In the genomic region with DNA sequence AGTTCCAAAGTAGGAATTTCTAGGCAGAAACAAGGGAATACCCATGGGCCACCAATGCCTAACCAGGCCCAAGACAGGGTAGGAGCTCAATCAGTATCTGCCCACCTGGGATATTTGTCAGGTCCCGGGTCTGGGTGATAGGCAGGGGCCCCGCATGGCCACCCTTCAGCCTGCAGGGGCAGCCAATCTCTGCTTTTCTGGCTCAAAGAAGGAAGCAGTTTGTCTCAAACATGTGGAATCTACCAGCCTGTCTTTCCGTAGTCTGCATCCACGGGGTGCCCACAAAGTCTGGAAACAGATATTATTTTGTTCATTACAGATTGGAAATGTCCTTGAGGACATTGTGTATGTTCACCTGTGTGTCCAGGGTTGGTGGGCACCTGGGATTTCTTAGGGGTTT, we compare ENCODE assay signal across 18 cellular contexts. TPM values are rescaled to one million over a fixed set of nuclear protein-coding genes. Genes with fewer than 3 reads are reported as not detected.
DNase-seq lines count a peak whose midpoint lies in the region; ATAC-seq, FAIRE-seq and TF ChIP-seq lines count a peak whose summit lies in the region.
"Had no signal": no experiment of that assay in that cellular context is flagged by ENCODE, and none has a peak within 500 bp of the region (broad histone marks: within the 10 kb centered on the region; RNA-seq: fewer than 3 reads in every experiment).

No MANE protein-coding gene starts in this region.

- H3K27me3 Mint-ChIP-seq in chondrocyte (ENCODE audit: low read depth), result no peaks in the 10 kb centered on the region

- POLR2A ChIA-PET in GM10248 (lab: Yijun Ruan, JAX), result no interaction called here

- TF ChIP-seq CTCF in AG09309 (IDR thresholded peaks at IDR 0.05; ENCODE audit: control insufficient read depth, insufficient read depth, low read depth, low read length, missing control alignments) (peak; percentile 25), chondrocyte (IDR thresholded peaks at IDR 0.05) (peak; percentile 43), GM10248 (IDR thresholded peaks at IDR 0.05; ENCODE audit: control extremely low read depth, extremely low read depth, low read depth, missing control alignments) (no peak)

- peaks cover 62% of the 10 kb centered on the region for H3K4me1 Mint-ChIP-seq in chondrocyte (ENCODE audit: low read depth)

- FAIRE-seq in HTR-8/SVneo (lab: Jason Lieb, UNC), result no peak
- FAIRE-seq: H54 had no signal

- ATAC-seq in left colon (peak; percentile 34), HG03439 (IDR thresholded peaks at IDR 0.05; ENCODE audit: unreplicated experiment) (no peak)

- H3K36me3 Mint-ChIP-seq in chondrocyte (ENCODE audit: low read depth), result peaks cover 11% of the 10 kb centered on the region
- H3K36me3 Mint-ChIP-seq: IgD-negative memory B cell had no signal

- no peak overlapping the region for H3K4me3 Mint-ChIP-seq in chondrocyte (ENCODE audit: unreplicated experiment)
- H3K4me3 Mint-ChIP-seq: IgD-negative memory B cell had no signal

- no peaks in the 10 kb centered on the region for H3K9me3 Mint-ChIP-seq in chondrocyte (ENCODE audit: low read depth)
- H3K9me3 Mint-ChIP-seq: IgD-negative memory B cell had no signal

- H3K27ac Mint-ChIP-seq in chondrocyte (ENCODE audit: unreplicated experiment), result peak overlapping the region; percentile 17
- H3K27ac Mint-ChIP-seq: IgD-negative memory B cell had no signal

- intact Hi-C loops in left colon (cut with DNase I, micrococcal nuclease) (no loop called here), head of caudate nucleus (cut with DNase I) (no loop called here)

- CTCF ChIA-PET in GM10248 (lab: Yijun Ruan, JAX), result no interaction called here

- DNase-seq in AG09309 (ENCODE audit: low read depth) (no peak), HTR-8/SVneo (ENCODE audit: insufficient read length, low spot score) (peak; percentile 8), chondrocyte (ENCODE audit: low spot score) (no peak), left colon (no peak), GM10248 (ENCODE audit: extremely low spot score) (no peak), head of caudate nucleus (no peak)
- DNase-seq in stimulated activated CD8-positive, alpha-beta memory T cell treated with anti-CD3 and anti-CD28 coated beads, Interleukin-4, amount 100 ng/mL, for 48 hours, result no peak
- DNase-seq: activated effector memory CD4-positive, alpha-beta T cell treated with Interleukin-2 at 50 U/mL for 16 hours; AML-193; NCI-H1105 treated with DMSO at 0.1 percent for 48 hours; stimulated activated CD4-positive, alpha-beta T cell treated with anti-CD3 and anti-CD28 coated beads, Interleukin-4, amount 100 ng/mL, for 4 hours; upper lobe of left lung had no signal

- H3K4me3 ChIP-seq in AG09309 (ENCODE audit: control insufficient read depth, low read depth, low read length), result no peak overlapping the region
- H3K4me3 ChIP-seq: lung, SK-N-MC, upper lobe of left lung had no signal

RNA-seq across cellular contexts. Expression of gene CEMIP, which starts 56.2 kb away (rescaled TPM):
- 138 to 146 TPM (median 143 TPM) in 3 replicates for total RNA-seq in chondrocyte
- 1 to 10 TPM; 1.1 to 1.7 TPM for total RNA-seq in left colon
- total RNA-seq: activated CD8-positive, alpha-beta memory T cell treated with anti-CD3 and anti-CD28 coated beads for 36 hours had no signal

Comparison
In these comparisons a context has a peak if more than half of its experiments do, and no peak if none do; other contexts are left out.
1. RNA of gene CEMIP, which starts 56.2 kb away (total RNA-seq): 138 to 146 TPM in chondrocyte; 1.1 to 1.7 TPM in left colon; every median in the first group is over 10 times any median in the second.